In the genomic region with DNA sequence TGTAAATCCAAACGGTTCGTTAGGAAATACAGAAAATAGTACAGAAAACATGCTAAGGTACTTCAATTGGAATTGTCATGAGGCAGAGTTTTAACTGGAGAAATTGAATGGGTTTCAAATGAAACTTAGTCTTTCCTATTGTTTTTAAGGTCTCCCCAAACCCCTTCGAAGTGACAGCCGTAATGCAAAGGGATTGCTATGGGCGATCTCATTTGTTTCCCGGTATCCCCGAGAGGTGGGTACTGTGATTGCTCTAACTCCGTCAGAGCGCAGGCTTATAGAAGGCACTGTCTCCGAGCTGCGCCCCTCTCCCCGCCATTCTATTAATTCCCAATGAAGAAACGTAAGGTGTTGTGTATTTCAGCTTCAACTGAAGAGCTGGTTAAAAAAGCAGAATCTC, we compare ENCODE assay signal across 8 cellular contexts. TPM values are rescaled to one million over a fixed set of nuclear protein-coding genes. Genes with fewer than 3 reads are reported as not detected.
DNase-seq lines count a peak whose midpoint lies in the region; ATAC-seq and TF ChIP-seq lines count a peak whose summit lies in the region.

No MANE protein-coding gene starts in this region.

- H3K4me1 ChIP-seq in hepatocyte (ENCODE audit: insufficient read depth) (peaks cover 6% of the 10 kb centered on the region), psoas muscle (peaks cover 17% of the 10 kb centered on the region)

- H3K9me3 ChIP-seq in hepatocyte (ENCODE audit: low read depth) (no peaks in the 10 kb centered on the region), psoas muscle (no peaks in the 10 kb centered on the region)

- intact Hi-C loops in activated B cell treated with CpG ODN at 0.5 μM for 24 hours (cut with micrococcal nuclease) (loop anchor here (1.0 to 2.0 kb wide), 2 partner anchors 8 to 22 kb away; partner anchors contain the start of gene RNF187), psoas muscle (cut with DNase I) (no loop called here)

- H3K4me3 ChIP-seq in hepatocyte = peak overlapping the region; percentile 36
- no peak overlapping the region for H3K4me3 ChIP-seq in psoas muscle

- H3K4me1 Mint-ChIP-seq in activated T-cell treated with anti-CD3 and anti-CD28 coated beads, Interleukin-2, amount 50 U/mL, for 72 hours (ENCODE audit: low read depth) = peaks cover 64% of the 10 kb centered on the region
- H3K4me1 Mint-ChIP-seq in activated B cell treated with CpG ODN at 0.5 μM for 24 hours = peaks cover 24% of the 10 kb centered on the region
- peaks cover 60% of the 10 kb centered on the region for H3K4me1 Mint-ChIP-seq in stimulated activated effector memory CD8-positive, alpha-beta T cell treated with anti-CD3 and anti-CD28 coated beads, Interleukin-12 subunit alpha, Interleukin-12 subunit beta, amount 100 ng/mL, for 72 hours

- DNase-seq in activated T-cell treated with anti-CD3 and anti-CD28 coated beads, Interleukin-2, amount 50 U/mL, for 72 hours = no peak
- no peak for DNase-seq in activated T-cell treated with anti-CD3 and anti-CD28 coated beads, Interleukin-2, amount 50 U/mL, for 1 hour
- no peak for DNase-seq in activated B cell treated with CpG ODN at 0.5 μM for 24 hours
- DNase-seq in hepatocyte (ENCODE audit: low spot score) = no peak
- DNase-seq in stimulated activated effector memory CD8-positive, alpha-beta T cell treated with anti-CD3 and anti-CD28 coated beads, Interleukin-12 subunit alpha, Interleukin-12 subunit beta, amount 100 ng/mL, for 72 hours (ENCODE audit: low spot score in 2 of 2) = no peak
- DNase-seq in psoas muscle = no peak
- no peak for DNase-seq in GM13976 (ENCODE audit: low spot score)
- no peak for DNase-seq in NCI-H2081 treated with DMSO at 0.1 percent for 48 hours (lab: John Stamatoyannopoulos, UW)

- CTCF ChIA-PET in activated B cell treated with CpG ODN at 0.5 μM for 24 hours (lab: Charles Lee) = interaction anchor here (1.2 kb wide), 1 partner anchor 8 kb away, joined by 3 read pairs; a partner anchor contains a TSS

- in situ Hi-C loops in GM13976 (cut with MboI; ENCODE audit: low sequenced_read_pairs, unreplicated experiment) = no loop called here

- peaks cover 35% of the 10 kb centered on the region for H3K27me3 Mint-ChIP-seq in activated T-cell treated with anti-CD3 and anti-CD28 coated beads, Interleukin-2, amount 50 U/mL, for 72 hours (ENCODE audit: low read depth)
- peaks cover 76% of the 10 kb centered on the region for H3K27me3 Mint-ChIP-seq in activated B cell treated with CpG ODN at 0.5 μM for 24 hours

- WGBS in hepatocyte (ENCODE audit: low lambda C conversion rate, missing lambda C conversion rate) = 62% methylated on average over 13 of the region's 13 CpGs
- WGBS in psoas muscle, 3 donors = 20 to 25% (median 25%) methylated on average over 13 of the region's 13 CpGs

- H3K27me3 ChIP-seq in hepatocyte = peaks cover 61% of the 10 kb centered on the region
- H3K27me3 ChIP-seq in psoas muscle (ENCODE audit: insufficient read depth in 3 of 3, low read length in 2 of 3) = peaks cover 7 to 98% (median 33%) of the 10 kb centered on the region in 3 donors

- ATAC-seq in activated T-cell treated with anti-CD3 and anti-CD28 coated beads, Interleukin-2, amount 50 U/mL, for 72 hours (replicated peaks in 1 of 2) = no peak
- ATAC-seq in activated B cell treated with CpG ODN at 0.5 μM for 24 hours (ENCODE audit: low read depth) (no peak), psoas muscle (no peak)
- ATAC-seq in stimulated activated effector memory CD8-positive, alpha-beta T cell treated with anti-CD3 and anti-CD28 coated beads, Interleukin-12 subunit alpha, Interleukin-12 subunit beta, amount 100 ng/mL, for 72 hours = no peak

- H3K27ac Mint-ChIP-seq in activated T-cell treated with anti-CD3 and anti-CD28 coated beads, Interleukin-2, amount 50 U/mL, for 72 hours = peak overlapping the region; percentile 58
- no peak overlapping the region for H3K27ac Mint-ChIP-seq in activated B cell treated with CpG ODN at 0.5 μM for 24 hours
- H3K27ac Mint-ChIP-seq in stimulated activated effector memory CD8-positive, alpha-beta T cell treated with anti-CD3 and anti-CD28 coated beads, Interleukin-12 subunit alpha, Interleukin-12 subunit beta, amount 100 ng/mL, for 72 hours = peak overlapping the region; percentile 40

- H3K36me3 Mint-ChIP-seq in activated T-cell treated with anti-CD3 and anti-CD28 coated beads, Interleukin-2, amount 50 U/mL, for 72 hours (ENCODE audit: insufficient read depth in 2 of 2) = peaks cover 2 to 6% of the 10 kb centered on the region in 2 donors
- H3K36me3 Mint-ChIP-seq in activated B cell treated with CpG ODN at 0.5 μM for 24 hours (ENCODE audit: low read depth) = no peaks in the 10 kb centered on the region
- H3K36me3 Mint-ChIP-seq in stimulated activated effector memory CD8-positive, alpha-beta T cell treated with anti-CD3 and anti-CD28 coated beads, Interleukin-12 subunit alpha, Interleukin-12 subunit beta, amount 100 ng/mL, for 72 hours = peaks cover 33% of the 10 kb centered on the region

- POLR2A ChIA-PET in activated B cell treated with CpG ODN at 0.5 μM for 24 hours (lab: Charles Lee) = interaction anchor here (0.6 to 1.8 kb wide), 2 partner anchors 21 to 208 kb away, joined by 3 to 7 read pairs; no protein-coding TSS in a partner anchor

- H4K20me1 ChIP-seq in hepatocyte (ENCODE audit: insufficient read depth, poor library complexity, severe bottlenecking) = no peaks in the 10 kb centered on the region

- no peaks in the 10 kb centered on the region for H3K9me2 ChIP-seq in hepatocyte (replicated peaks; ENCODE audit: insufficient read depth)

- peak overlapping the region; percentile 70 for H3K4me2 ChIP-seq in hepatocyte

- TF ChIP-seq CTCF in activated B cell treated with CpG ODN at 0.5 μM for 24 hours (IDR thresholded peaks at IDR 0.05) (no peak), hepatocyte (IDR thresholded peaks at IDR 0.05; ENCODE audit: poor library complexity) (no peak), psoas muscle (IDR thresholded peaks at IDR 0.05) (no peak), GM13976 (IDR thresholded peaks at IDR 0.05; ENCODE audit: borderline replicate concordance, control extremely low read depth, extremely low read depth, insufficient read depth, missing control alignments) (no peak)

- peak overlapping the region; percentile 84 to 94 for H3K4me3 Mint-ChIP-seq in activated T-cell treated with anti-CD3 and anti-CD28 coated beads, Interleukin-2, amount 50 U/mL, for 72 hours
- peak overlapping the region; percentile 75 for H3K4me3 Mint-ChIP-seq in activated B cell treated with CpG ODN at 0.5 μM for 24 hours
- peak overlapping the region; percentile 86 for H3K4me3 Mint-ChIP-seq in stimulated activated effector memory CD8-positive, alpha-beta T cell treated with anti-CD3 and anti-CD28 coated beads, Interleukin-12 subunit alpha, Interleukin-12 subunit beta, amount 100 ng/mL, for 72 hours

- no peaks in the 10 kb centered on the region for H3K9me3 Mint-ChIP-seq in activated T-cell treated with anti-CD3 and anti-CD28 coated beads, Interleukin-2, amount 50 U/mL, for 72 hours
- H3K9me3 Mint-ChIP-seq in activated B cell treated with CpG ODN at 0.5 μM for 24 hours = no peaks in the 10 kb centered on the region
- no peaks in the 10 kb centered on the region for H3K9me3 Mint-ChIP-seq in stimulated activated effector memory CD8-positive, alpha-beta T cell treated with anti-CD3 and anti-CD28 coated beads, Interleukin-12 subunit alpha, Interleukin-12 subunit beta, amount 100 ng/mL, for 72 hours

- H2AFZ ChIP-seq in hepatocyte = peak overlapping the region; percentile 53

- H3K36me3 ChIP-seq in hepatocyte (replicated peaks; ENCODE audit: insufficient read depth, low read depth) = no peaks in the 10 kb centered on the region
- H3K36me3 ChIP-seq in psoas muscle (ENCODE audit: insufficient read depth in 1 of 2, low read depth in 1 of 2) = no peaks in the 10 kb centered on the region

- H3K79me2 ChIP-seq in hepatocyte = no peaks in the 10 kb centered on the region

- H3K27ac ChIP-seq in hepatocyte = peak overlapping the region; percentile 30
- H3K27ac ChIP-seq in psoas muscle = no peak overlapping the region

RNA-seq across cellular contexts. Expression of gene RNF187, which starts 22.0 kb away (rescaled TPM):
- total RNA-seq in activated T-cell treated with anti-CD3 and anti-CD28 coated beads, Interleukin-2, amount 50 U/mL, for 72 hours = 100 to 1,000 TPM; 306 to 339 TPM
- 64.0 and 73.0 TPM in 2 replicates for total RNA-seq in activated B cell treated with CpG ODN at 0.5 μM for 24 hours
- total RNA-seq in hepatocyte = 39.5 and 52.4 TPM in 2 replicates
- polyA plus RNA-seq in hepatocyte = 124 and 135 TPM in 2 replicates
- total RNA-seq in psoas muscle = 100 to 1,000 TPM in 3 of 4 donors, 10 to 100 TPM in 1; 85.2 to 167 (median 122) TPM
- polyA plus RNA-seq in psoas muscle = 10 to 100 TPM; 34.8 to 79.1 (median 76.0) TPM

RNA-seq across cellular contexts. Expression of gene TRIM17, which starts 48.5 kb away (rescaled TPM):
- 1 to 10 TPM; 1.6 to 6.2 TPM for total RNA-seq in activated T-cell treated with anti-CD3 and anti-CD28 coated beads, Interleukin-2, amount 50 U/mL, for 72 hours
- total RNA-seq in activated B cell treated with CpG ODN at 0.5 μM for 24 hours = not detected in 2 replicates
- total RNA-seq in hepatocyte = 2.1 and 2.4 TPM in 2 replicates
- 5.7 and 7.3 TPM in 2 replicates for polyA plus RNA-seq in hepatocyte
- total RNA-seq in psoas muscle = not detected
- polyA plus RNA-seq in psoas muscle = under 1 TPM in 1 of 3 donors, not detected in 2; 0.03 TPM

RNA-seq across cellular contexts. Expression of gene TRIM11, which starts 58.5 kb away (rescaled TPM):
- total RNA-seq in activated T-cell treated with anti-CD3 and anti-CD28 coated beads, Interleukin-2, amount 50 U/mL, for 72 hours = 10 to 100 TPM; 43.5 to 51.4 TPM
- total RNA-seq in activated B cell treated with CpG ODN at 0.5 μM for 24 hours = 39.5 and 41.5 TPM in 2 replicates
- 10.4 and 13.8 TPM in 2 replicates for total RNA-seq in hepatocyte
- 10.4 and 14.5 TPM in 2 replicates for polyA plus RNA-seq in hepatocyte
- total RNA-seq in psoas muscle = 1 to 10 TPM; 2.8 to 4.5 (median 4.0) TPM
- polyA plus RNA-seq in psoas muscle = 1 to 10 TPM; 3.1 to 6.3 (median 3.6) TPM
